Comparison of ENCODE assay signal across 17 cellular contexts in the genomic region with DNA sequence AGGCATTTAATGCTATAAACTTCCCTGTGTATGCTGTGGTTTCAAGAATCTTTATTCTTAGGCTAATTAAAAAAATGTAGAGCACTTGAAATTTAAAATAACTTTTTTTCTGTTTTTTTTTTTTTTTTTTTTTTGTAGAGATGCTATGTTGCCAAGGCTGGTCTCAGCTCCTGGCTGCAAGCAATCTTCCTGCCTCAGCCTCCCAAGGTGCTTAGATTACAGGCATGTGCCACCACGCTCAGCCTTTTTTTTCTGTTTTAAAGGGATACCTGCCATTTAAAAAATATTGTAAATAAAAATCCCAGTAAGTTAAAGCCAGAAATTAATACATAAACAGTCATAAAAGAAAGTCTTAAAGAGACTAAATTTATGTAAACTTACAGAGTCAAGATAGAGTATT.
DNase-seq lines count a peak whose midpoint lies in the region; ATAC-seq and TF ChIP-seq lines count a peak whose summit lies in the region.
"Had no signal": no experiment of that assay in that cellular context is flagged by ENCODE, and none has a peak within 500 bp of the region (broad histone marks: within the 10 kb centered on the region; RNA-seq: fewer than 3 reads in every experiment).

No MANE protein-coding gene starts in this region.

- intact Hi-C loops in activated CD4-positive, alpha-beta memory T cell treated with anti-CD3 and anti-CD28 coated beads for 36 hours (cut with micrococcal nuclease): no loop called here
- intact Hi-C loops in activated CD4-positive, alpha-beta T cell treated with anti-CD3 and anti-CD28 coated beads, Interleukin-2, amount 10 ng/mL, durations not matched to agents 24 days and 14 days (cut with micrococcal nuclease): no loop called here

- peaks cover 67% of the 10 kb centered on the region for H3K36me3 ChIP-seq in CD4-positive, CD25-positive, alpha-beta regulatory T cell (ENCODE audit: control insufficient read depth, insufficient read depth, low read length)

- H3K36me3 Mint-ChIP-seq in activated CD4-positive, alpha-beta memory T cell treated with anti-CD3 and anti-CD28 coated beads for 36 hours: peaks cover 66% of the 10 kb centered on the region
- H3K36me3 Mint-ChIP-seq in activated CD4-positive, alpha-beta memory T cell treated with anti-CD3 and anti-CD28 coated beads, Interleukin-2, amount 10 ng/mL, durations not matched to agents 7 days and 5 days (ENCODE audit: low read depth): peaks cover 89% of the 10 kb centered on the region
- peaks cover 78% of the 10 kb centered on the region for H3K36me3 Mint-ChIP-seq in CD4-positive, CD25-positive, alpha-beta regulatory T cell
- H3K36me3 Mint-ChIP-seq in mesothelial cell of epicardium: peaks cover 43% of the 10 kb centered on the region
- H3K36me3 Mint-ChIP-seq in activated CD4-positive, alpha-beta T cell treated with anti-CD3 and anti-CD28 coated beads, Interleukin-2, amount 10 ng/mL, durations not matched to agents 24 days and 14 days (ENCODE audit: low read depth): peaks cover 69% of the 10 kb centered on the region

- no peaks in the 10 kb centered on the region for H3K4me1 ChIP-seq in CD4-positive, CD25-positive, alpha-beta regulatory T cell (ENCODE audit: control insufficient read depth, insufficient read depth, low read length, poor library complexity, severe bottlenecking)

- no peak overlapping the region for H3K27ac ChIP-seq in CD4-positive, CD25-positive, alpha-beta regulatory T cell (ENCODE audit: insufficient read depth, low read length, poor library complexity, severe bottlenecking)
- H3K27ac ChIP-seq in VCaP: peak overlapping the region; percentile 50
- H3K27ac ChIP-seq: 22Rv1 had no signal

- peak overlapping the region; percentile 43 for H3K27ac Mint-ChIP-seq in activated CD4-positive, alpha-beta memory T cell treated with anti-CD3 and anti-CD28 coated beads for 36 hours
- no peak overlapping the region for H3K27ac Mint-ChIP-seq in activated CD4-positive, alpha-beta memory T cell treated with anti-CD3 and anti-CD28 coated beads, Interleukin-2, amount 10 ng/mL, durations not matched to agents 7 days and 5 days
- H3K27ac Mint-ChIP-seq in CD4-positive, CD25-positive, alpha-beta regulatory T cell: peak overlapping the region in 2 of 3 donors; percentile 29 to 47
- H3K27ac Mint-ChIP-seq in mesothelial cell of epicardium: peak overlapping the region; percentile 97
- no peak overlapping the region for H3K27ac Mint-ChIP-seq in activated CD4-positive, alpha-beta T cell treated with anti-CD3 and anti-CD28 coated beads, Interleukin-2, amount 10 ng/mL, durations not matched to agents 24 days and 14 days
- H3K27ac Mint-ChIP-seq: B cell had no signal

- ATAC-seq in CD4-positive, CD25-positive, alpha-beta regulatory T cell (ENCODE audit: low read depth in 2 of 2): no peak
- ATAC-seq: Panc1 had no signal

- H3K4me3 ChIP-seq in CD4-positive, CD25-positive, alpha-beta regulatory T cell (ENCODE audit: low read depth, low read length): no peak overlapping the region

- TF ChIP-seq CTCF in VCaP (conservative IDR thresholded peaks at IDR 0.05) (no peak), mesothelial cell of epicardium (IDR thresholded peaks at IDR 0.05; ENCODE audit: unreplicated experiment) (no peak)

- H3K4me1 Mint-ChIP-seq in activated CD4-positive, alpha-beta memory T cell treated with anti-CD3 and anti-CD28 coated beads for 36 hours (ENCODE audit: low read depth): peaks cover 59% of the 10 kb centered on the region
- H3K4me1 Mint-ChIP-seq in activated CD4-positive, alpha-beta memory T cell treated with anti-CD3 and anti-CD28 coated beads, Interleukin-2, amount 10 ng/mL, durations not matched to agents 7 days and 5 days: peaks cover 11% of the 10 kb centered on the region
- H3K4me1 Mint-ChIP-seq in CD4-positive, CD25-positive, alpha-beta regulatory T cell: peaks cover 0 to 40% (median 7%) of the 10 kb centered on the region in 4 donors
- H3K4me1 Mint-ChIP-seq in mesothelial cell of epicardium: peaks cover 52% of the 10 kb centered on the region
- H3K4me1 Mint-ChIP-seq in activated CD4-positive, alpha-beta T cell treated with anti-CD3 and anti-CD28 coated beads, Interleukin-2, amount 10 ng/mL, durations not matched to agents 24 days and 14 days: peaks cover 16% of the 10 kb centered on the region
- H3K4me1 Mint-ChIP-seq: B cell had no signal

- H3K9me3 Mint-ChIP-seq in activated CD4-positive, alpha-beta memory T cell treated with anti-CD3 and anti-CD28 coated beads for 36 hours: no peaks in the 10 kb centered on the region
- H3K9me3 Mint-ChIP-seq in activated CD4-positive, alpha-beta memory T cell treated with anti-CD3 and anti-CD28 coated beads, Interleukin-2, amount 10 ng/mL, durations not matched to agents 7 days and 5 days: no peaks in the 10 kb centered on the region
- H3K9me3 Mint-ChIP-seq in CD4-positive, CD25-positive, alpha-beta regulatory T cell: peaks cover 0 to 4% (median 0%) of the 10 kb centered on the region in 7 donors
- H3K9me3 Mint-ChIP-seq in mesothelial cell of epicardium: peaks cover 25% of the 10 kb centered on the region
- peaks cover 5% of the 10 kb centered on the region for H3K9me3 Mint-ChIP-seq in activated CD4-positive, alpha-beta T cell treated with anti-CD3 and anti-CD28 coated beads, Interleukin-2, amount 10 ng/mL, durations not matched to agents 24 days and 14 days

- no peaks in the 10 kb centered on the region for H3K9me3 ChIP-seq in CD4-positive, CD25-positive, alpha-beta regulatory T cell (ENCODE audit: control insufficient read depth in 2 of 2, low read length in 2 of 2)

- H3K27me3 ChIP-seq in CD4-positive, CD25-positive, alpha-beta regulatory T cell (ENCODE audit: control insufficient read depth, insufficient read depth, low read length): no peaks in the 10 kb centered on the region

- CTCF ChIA-PET in activated CD4-positive, alpha-beta memory T cell treated with anti-CD3 and anti-CD28 coated beads for 36 hours (lab: Charles Lee): interaction anchor here (0.6 to 1.0 kb wide), 4 partner anchors 12 to 108 kb away, joined by 3 to 4 read pairs (median 3); no protein-coding TSS in a partner anchor
- CTCF ChIA-PET in activated CD4-positive, alpha-beta memory T cell treated with anti-CD3 and anti-CD28 coated beads, Interleukin-2, amount 10 ng/mL, durations not matched to agents 7 days and 5 days (lab: Charles Lee): interaction anchor here (1.0 to 2.0 kb wide), 2 partner anchors 39 to 73 kb away, joined by 3 to 4 read pairs; no protein-coding TSS in a partner anchor
- CTCF ChIA-PET in HEK293T (lab: Yijun Ruan, JAX): no interaction called here

- no peak overlapping the region for H3K4me3 Mint-ChIP-seq in activated CD4-positive, alpha-beta memory T cell treated with anti-CD3 and anti-CD28 coated beads for 36 hours
- H3K4me3 Mint-ChIP-seq in activated CD4-positive, alpha-beta memory T cell treated with anti-CD3 and anti-CD28 coated beads, Interleukin-2, amount 10 ng/mL, durations not matched to agents 7 days and 5 days: no peak overlapping the region
- no peak overlapping the region for H3K4me3 Mint-ChIP-seq in CD4-positive, CD25-positive, alpha-beta regulatory T cell
- H3K4me3 Mint-ChIP-seq in mesothelial cell of epicardium: no peak overlapping the region
- H3K4me3 Mint-ChIP-seq in activated CD4-positive, alpha-beta T cell treated with anti-CD3 and anti-CD28 coated beads, Interleukin-2, amount 10 ng/mL, durations not matched to agents 24 days and 14 days: no peak overlapping the region
- H3K4me3 Mint-ChIP-seq: B cell had no signal

- DNase-seq in activated CD4-positive, alpha-beta memory T cell treated with anti-CD3 and anti-CD28 coated beads for 36 hours: no peak
- no peak for DNase-seq in activated CD4-positive, alpha-beta memory T cell treated with anti-CD3 and anti-CD28 coated beads, Interleukin-2, amount 10 ng/mL, durations not matched to agents 7 days and 5 days
- DNase-seq in CD4-positive, CD25-positive, alpha-beta regulatory T cell: no peak
- no peak for DNase-seq in mesothelial cell of epicardium (ENCODE audit: low spot score in 2 of 2, unreplicated experiment in 2 of 2)
- no peak for DNase-seq in HEK293T (ENCODE audit: extremely low spot score)
- DNase-seq in activated CD4-positive, alpha-beta T cell treated with anti-CD3 and anti-CD28 coated beads, Interleukin-2, amount 10 ng/mL, durations not matched to agents 24 days and 14 days: no peak
- no peak for DNase-seq in DMS53 (lab: John Stamatoyannopoulos, UW)
- DNase-seq: DMS 273 treated with DMSO at 0.1 percent for 48 hours, GOT3, NCI-H1048, NCI-H1436 treated with DMSO at 0.1 percent for 48 hours, NCI-H2029 treated with DMSO at 0.1 percent for 48 hours, NCI-H510A treated with DMSO at 0.1 percent for 48 hours had no signal

- POLR2A ChIA-PET in activated CD4-positive, alpha-beta memory T cell treated with anti-CD3 and anti-CD28 coated beads for 36 hours (lab: Charles Lee): no interaction called here
- POLR2A ChIA-PET in activated CD4-positive, alpha-beta memory T cell treated with anti-CD3 and anti-CD28 coated beads, Interleukin-2, amount 10 ng/mL, durations not matched to agents 7 days and 5 days (lab: Charles Lee): interaction anchor here (1.6 kb wide), 1 partner anchor 16 kb away, joined by 4 read pairs; no protein-coding TSS in a partner anchor
- POLR2A ChIA-PET in HEK293T (lab: Yijun Ruan, JAX): no interaction called here

- no peaks in the 10 kb centered on the region for H3K27me3 Mint-ChIP-seq in activated CD4-positive, alpha-beta memory T cell treated with anti-CD3 and anti-CD28 coated beads for 36 hours
- no peaks in the 10 kb centered on the region for H3K27me3 Mint-ChIP-seq in activated CD4-positive, alpha-beta memory T cell treated with anti-CD3 and anti-CD28 coated beads, Interleukin-2, amount 10 ng/mL, durations not matched to agents 7 days and 5 days
- no peaks in the 10 kb centered on the region for H3K27me3 Mint-ChIP-seq in CD4-positive, CD25-positive, alpha-beta regulatory T cell
- H3K27me3 Mint-ChIP-seq in mesothelial cell of epicardium (ENCODE audit: low read depth): no peaks in the 10 kb centered on the region
- H3K27me3 Mint-ChIP-seq in activated CD4-positive, alpha-beta T cell treated with anti-CD3 and anti-CD28 coated beads, Interleukin-2, amount 10 ng/mL, durations not matched to agents 24 days and 14 days: no peaks in the 10 kb centered on the region
- H3K27me3 Mint-ChIP-seq: B cell had no signal

TF ChIP-seq in HEK293T, 16 proteins besides CTCF, POLR2A, EP300 and RAD21:
- no peak for TF ChIP-seq LEF1 (IDR thresholded peaks at IDR 0.05; ENCODE audit: borderline replicate concordance)
- no peak for TF ChIP-seq FOXA1 (IDR thresholded peaks at IDR 0.05)
- TF ChIP-seq ARNT (IDR thresholded peaks at IDR 0.05): no peak
- TF ChIP-seq L3MBTL2 (conservative IDR thresholded peaks at IDR 0.05): no peak
- TF ChIP-seq SUZ12 (IDR thresholded peaks at IDR 0.05): no peak
- no peak for TF ChIP-seq CTBP1 (IDR thresholded peaks at IDR 0.05; ENCODE audit: borderline replicate concordance)
- TF ChIP-seq FOXK2 (IDR thresholded peaks at IDR 0.05): no peak
TF ChIP-seq in HEK293T: peak in this region for 0.

Comparison
In these comparisons a context has a peak if more than half of its experiments do, and no peak if none do; other contexts are left out.
1. H3K27ac Mint-ChIP-seq: peak in activated CD4-positive, alpha-beta memory T cell treated with anti-CD3 and anti-CD28 coated beads for 36 hours (single experiment), CD4-positive, CD25-positive, alpha-beta regulatory T cell (2 of 3) and mesothelial cell of epicardium (single experiment); none in activated CD4-positive, alpha-beta memory T cell treated with anti-CD3 and anti-CD28 coated beads, Interleukin-2, amount 10 ng/mL, durations not matched to agents 7 days and 5 days (single experiment) and activated CD4-positive, alpha-beta T cell treated with anti-CD3 and anti-CD28 coated beads, Interleukin-2, amount 10 ng/mL, durations not matched to agents 24 days and 14 days (single experiment).